In the genomic region with DNA sequence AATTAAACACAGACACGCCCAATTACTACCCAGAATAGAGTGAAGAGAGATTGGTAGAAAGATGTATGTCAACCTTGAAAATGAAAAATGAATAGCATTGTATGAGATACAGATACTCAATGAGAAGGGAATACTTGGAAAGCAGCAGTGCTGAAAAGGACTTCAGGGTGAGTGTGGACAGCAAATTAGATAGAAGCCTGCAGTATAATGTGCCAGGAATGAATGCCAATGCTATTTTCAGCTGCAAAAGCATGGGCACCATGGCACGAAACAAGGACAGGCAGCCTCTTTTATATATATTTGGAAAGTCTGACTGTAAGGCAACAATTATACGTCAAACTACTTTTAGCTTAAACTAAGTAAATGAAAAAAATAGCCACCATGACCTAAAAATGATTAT, we compare ENCODE assay signal across 37 cellular contexts.
"Had no signal": no experiment of that assay in that cellular context is flagged by ENCODE, and none has a peak within 500 bp of the region (broad histone marks: within the 10 kb centered on the region; RNA-seq: fewer than 3 reads in every experiment).

No MANE protein-coding gene starts in this region.

- H3K9me3 Mint-ChIP-seq: activated naive CD4-positive, alpha-beta T cell treated with anti-CD3 and anti-CD28 coated beads for 36 hours; activated T-cell treated with anti-CD3 and anti-CD28 coated beads, Interleukin-2, amount 50 U/mL, for 4 hours; activated T-helper 1 cell treated with anti-CD3 and anti-CD28 coated beads, Interleukin-12 subunit alpha, Interleukin-12 subunit beta, Interleukin-2, Interleukin-4 antibody, amounts not matched to agents 30 ng/mL and 10 ng/mL and 1 ng/mL, durations not matched to agents 14 hours and 24 hours and 36 hours had no signal

- H2AFZ ChIP-seq: PC-9 had no signal

- H3K4me2 ChIP-seq: PC-9 had no signal

- H3K36me3 ChIP-seq: adrenal gland, breast epithelium had no signal

- H3K27me3 ChIP-seq: adrenal gland, body of pancreas, breast epithelium had no signal

- H3K27me3 Mint-ChIP-seq: activated B cell treated with CpG ODN at 0.5 μM for 24 hours; activated CD4-positive, alpha-beta memory T cell treated with anti-CD3 and anti-CD28 coated beads for 36 hours; IgD-negative memory B cell had no signal

- DNase-seq: activated B cell treated with CpG ODN at 0.5 μM for 24 hours; activated CD4-positive, alpha-beta memory T cell treated with anti-CD3 and anti-CD28 coated beads for 36 hours; activated CD4-positive, alpha-beta T cell treated with anti-CD3 and anti-CD28 coated beads for 4 hours; activated CD4-positive, alpha-beta T cell treated with anti-CD3 and anti-CD28 coated beads, Interleukin-2, amount 50 U/mL, for 1 hour; activated CD4-positive, CD25-positive, alpha-beta regulatory T cell treated with anti-CD3 and anti-CD28 coated beads, Interleukin-2, amount 50 U/mL, for 72 hours; activated CD8-positive, alpha-beta memory T cell treated with anti-CD3 and anti-CD28 coated beads, Interleukin-2, amount 50 U/mL, for 4 hours; activated gamma-delta T cell treated with Interleukin-2 at 50 U/mL for 16 hours; activated naive CD4-positive, alpha-beta T cell treated with anti-CD3 and anti-CD28 coated beads for 36 hours; activated T-cell treated with anti-CD3 and anti-CD28 coated beads for 4 hours; activated T-cell treated with anti-CD3 and anti-CD28 coated beads, Interleukin-2, amount 50 U/mL, for 4 hours; adrenal gland; body of pancreas; caudate nucleus; Karpas-422; KBM-7; NCI-H1092 treated with DMSO at 0.1 percent for 48 hours; NCI-H1417; NCI-H146; NCI-H187; NCI-H2029 treated with DMSO at 0.1 percent for 48 hours; NCI-H2107; NCI-H2171; NCI-H510A; NCI-H526; NCI-H748 treated with DMSO at 0.1 percent for 48 hours; PC-9; SIG-M5; SW 1271; T-helper 1 cell; T-helper 2 cell; T-helper 9 cell had no signal

- H3K4me1 ChIP-seq: adrenal gland, body of pancreas, breast epithelium had no signal

- ATAC-seq: activated naive CD4-positive, alpha-beta T cell treated with anti-CD3 and anti-CD28 coated beads, Interleukin-2, amount 50 U/mL, for 72 hours; activated T-cell treated with anti-CD3 and anti-CD28 coated beads, Interleukin-2, amount 50 U/mL, for 4 hours; body of pancreas; SK-N-SH treated with all-trans-retinoic acid at 6 μM for 48 hours had no signal

- H3K36me3 Mint-ChIP-seq: activated CD4-positive, alpha-beta memory T cell treated with anti-CD3 and anti-CD28 coated beads for 36 hours; activated naive CD4-positive, alpha-beta T cell treated with anti-CD3 and anti-CD28 coated beads, Interleukin-2, amount 50 U/mL, for 72 hours; IgD-negative memory B cell had no signal

- H3K9me3 ChIP-seq: adrenal gland, body of pancreas, breast epithelium had no signal

- H3K4me1 Mint-ChIP-seq: activated B cell treated with CpG ODN at 0.5 μM for 24 hours, IgD-negative memory B cell had no signal

- H3K27ac ChIP-seq: adrenal gland, body of pancreas, breast epithelium, PC-9, VCaP had no signal

- H3K27ac Mint-ChIP-seq: activated B cell treated with CpG ODN at 0.5 μM for 24 hours; activated CD4-positive, alpha-beta memory T cell treated with anti-CD3 and anti-CD28 coated beads for 36 hours; activated naive CD4-positive, alpha-beta T cell treated with anti-CD3 and anti-CD28 coated beads for 36 hours; activated naive CD4-positive, alpha-beta T cell treated with anti-CD3 and anti-CD28 coated beads, Interleukin-2, amount 50 U/mL, for 72 hours; activated T-helper 1 cell treated with anti-CD3 and anti-CD28 coated beads, Interleukin-12 subunit alpha, Interleukin-12 subunit beta, Interleukin-2, Interleukin-4 antibody, amounts not matched to agents 30 ng/mL and 10 ng/mL and 1 ng/mL, durations not matched to agents 14 hours and 24 hours and 36 hours; IgD-negative memory B cell had no signal

- H3K4me3 Mint-ChIP-seq: activated B cell treated with CpG ODN at 0.5 μM for 24 hours; activated CD4-positive, alpha-beta memory T cell treated with anti-CD3 and anti-CD28 coated beads for 36 hours; activated naive CD4-positive, alpha-beta T cell treated with anti-CD3 and anti-CD28 coated beads for 36 hours; activated T-cell treated with anti-CD3 and anti-CD28 coated beads, Interleukin-2, amount 50 U/mL, for 4 hours; activated T-helper 1 cell treated with anti-CD3 and anti-CD28 coated beads, Interleukin-12 subunit alpha, Interleukin-12 subunit beta, Interleukin-2, Interleukin-4 antibody, amounts not matched to agents 30 ng/mL and 10 ng/mL and 1 ng/mL, durations not matched to agents 14 hours and 24 hours and 36 hours; IgD-negative memory B cell had no signal

- H3K4me3 ChIP-seq: adrenal gland, body of pancreas, breast epithelium, PC-9 had no signal
